ENCODE assay signal across 19 cellular contexts in genomic region chr1:104056786-104057185, GRCh38.
"Had no signal": no experiment of that assay in that cellular context is flagged by ENCODE, and none has a peak within 500 bp of the region (broad histone marks: within the 10 kb centered on the region; RNA-seq: fewer than 3 reads in every experiment).

No MANE protein-coding gene starts in this region.

- H3K9me3 ChIP-seq: thyroid gland, uterus had no signal

- H3K4me3 ChIP-seq: skin epidermis, thyroid gland, uterus had no signal

- H3K36me3 ChIP-seq: thyroid gland, uterus had no signal

- H3K27ac ChIP-seq: skin epidermis, thyroid gland, uterus, VCaP had no signal

- DNase-seq: activated CD4-positive, alpha-beta T cell treated with anti-CD3 and anti-CD28 coated beads, Interleukin-2, amount 50 U/mL, for 48 hours; activated naive CD4-positive, alpha-beta T cell treated with anti-CD3 and anti-CD28 coated beads for 36 hours; activated naive CD8-positive, alpha-beta T cell treated with anti-CD3 and anti-CD28 coated beads, Interleukin-2, amount 50 U/mL, for 24 hours; activated T-cell treated with anti-CD3 and anti-CD28 coated beads, Interleukin-2, amount 50 U/mL, for 1 hour; aorta; head of caudate nucleus; kidney; left ventricle myocardium superior; naive thymus-derived CD8-positive, alpha-beta T cell; nucleus accumbens; posterior cingulate gyrus; stimulated activated CD4-positive, alpha-beta T cell treated with anti-CD3 and anti-CD28 coated beads, Interleukin-15, amount 100 ng/mL, for 24 hours; stimulated activated CD4-positive, alpha-beta T cell treated with anti-CD3 and anti-CD28 coated beads, Interleukin-4, amount 100 ng/mL, for 1 hour; stimulated activated naive B cell treated with anti-CD40 and anti-IgM and Interleukin-4, amounts not matched to agents 10 μg/mL and 1 μg/mL and 100 μg/mL, for 72 hours; T1000; uterus had no signal

- ATAC-seq: activated naive CD8-positive, alpha-beta T cell treated with anti-CD3 and anti-CD28 coated beads, Interleukin-2, amount 50 U/mL, for 24 hours; left ventricle myocardium superior; naive thymus-derived CD8-positive, alpha-beta T cell; stimulated activated naive B cell treated with anti-CD40 and anti-IgM and Interleukin-4, amounts not matched to agents 10 μg/mL and 1 μg/mL and 100 μg/mL, for 72 hours had no signal

- H3K27me3 ChIP-seq: thyroid gland, uterus had no signal
